In genomic region chr3:22175899-22176298, GRCh38 we compare ENCODE assay signal across 16 cellular contexts.
DNase-seq lines count a peak whose midpoint lies in the region; ATAC-seq and TF ChIP-seq lines count a peak whose summit lies in the region.
"Had no signal": no experiment of that assay in that cellular context is flagged by ENCODE, and none has a peak within 500 bp of the region (broad histone marks: within the 10 kb centered on the region; RNA-seq: fewer than 3 reads in every experiment).

No MANE protein-coding gene starts in this region.

- H3K27ac Mint-ChIP-seq in MCF 10A (ENCODE audit: low read depth, unreplicated experiment) (no peak overlapping the region), type B pancreatic cell (no peak overlapping the region)

- BruUV-seq in MCF 10A (replicated peaks; lab: Mats Ljungman, UMichigan) (no TSS peak), Panc1 (replicated peaks; lab: Mats Ljungman, UMichigan) (no TSS peak)

- H3K9me3 Mint-ChIP-seq in MCF 10A (ENCODE audit: unreplicated experiment) (no peaks in the 10 kb centered on the region), type B pancreatic cell (no peaks in the 10 kb centered on the region)

- H3K4me3 Mint-ChIP-seq in MCF 10A (ENCODE audit: unreplicated experiment) (no peak overlapping the region), type B pancreatic cell (no peak overlapping the region)

- intact Hi-C loops in MCF 10A (cut with micrococcal nuclease) (loop anchor here (1.0 kb wide), 4 partner anchors 388 to 784 kb away; no protein-coding TSS in a partner anchor), breast epithelium (cut with DNase I; ENCODE audit: low total_unique reads) (no loop called here), Panc1 (cut with micrococcal nuclease; ENCODE audit: unreplicated experiment) (loop anchor here (10.0 kb wide), 1 partner anchor 379 kb away; no protein-coding TSS in a partner anchor)

- peak; percentile 7 for DNase-seq in MCF 10A (ENCODE audit: unreplicated experiment)
- DNase-seq in breast epithelium (ENCODE audit: low spot score in 2 of 2): no peak
- DNase-seq in Panc1 (ENCODE audit: low read depth, low spot score): peak; percentile 2
- no peak for DNase-seq in fibroblast of mammary gland (ENCODE audit: low read depth)
- DNase-seq in type B pancreatic cell (ENCODE audit: extremely low spot score, unreplicated experiment): no peak
- DNase-seq in NCI-H2227 treated with DMSO at 0.1 percent for 48 hours (lab: John Stamatoyannopoulos, UW): no peak
- DNase-seq in effector memory CD4-positive, alpha-beta T cell: no peak
- no peak for DNase-seq in SIG-M5 (lab: John Stamatoyannopoulos, UW)
- DNase-seq: activated T-cell treated with anti-CD3 and anti-CD28 coated beads, Interleukin-2, amount 50 U/mL, for 1 hour; adrenal gland; DND-41; islet precursor cell; NCI-H2081 had no signal

- H3K4me1 Mint-ChIP-seq in MCF 10A (ENCODE audit: insufficient read depth, unreplicated experiment) (peaks cover 5% of the 10 kb centered on the region), type B pancreatic cell (ENCODE audit: unreplicated experiment) (no peaks in the 10 kb centered on the region)

- H3K27me3 Mint-ChIP-seq in MCF 10A (ENCODE audit: insufficient read depth, unreplicated experiment) (no peaks in the 10 kb centered on the region), type B pancreatic cell (no peaks in the 10 kb centered on the region)

- H3K27me3 ChIP-seq in breast epithelium: no peaks in the 10 kb centered on the region
- H3K27me3 ChIP-seq in Panc1 (ENCODE audit: control insufficient read depth, insufficient read depth, low read length): no peaks in the 10 kb centered on the region
- no peaks in the 10 kb centered on the region for H3K27me3 ChIP-seq in effector memory CD4-positive, alpha-beta T cell (replicated peaks; ENCODE audit: control insufficient read depth, insufficient read depth, low read length, poor library complexity, severe bottlenecking)
- H3K27me3 ChIP-seq: adrenal gland, tibial nerve had no signal

- TF ChIP-seq POLR2A in breast epithelium (IDR thresholded peaks at IDR 0.05): no peak

- ATAC-seq in Panc1: no peak

- CTCF ChIA-PET in MCF 10A (lab: Yijun Ruan, JAX) (interaction anchor here (0.6 to 3.5 kb wide), 19 partner anchors 9 to 987 kb away, joined by 3 to 34 read pairs (median 3); no protein-coding TSS in a partner anchor), Panc1 (lab: Charles Lee) (no interaction called here)

- no peak overlapping the region for H3K27ac ChIP-seq in breast epithelium
- no peak overlapping the region for H3K27ac ChIP-seq in Panc1 (ENCODE audit: low read length)
- H3K27ac ChIP-seq in effector memory CD4-positive, alpha-beta T cell (ENCODE audit: insufficient read depth, low read length, poor library complexity, severe bottlenecking): no peak overlapping the region
- H3K27ac ChIP-seq: adrenal gland, KMS-11, prostate gland, tibial nerve had no signal

- H3K36me3 Mint-ChIP-seq in MCF 10A (ENCODE audit: insufficient read depth, unreplicated experiment) (no peaks in the 10 kb centered on the region), type B pancreatic cell (no peaks in the 10 kb centered on the region)

- H3K36me3 ChIP-seq in breast epithelium (no peaks in the 10 kb centered on the region), Panc1 (ENCODE audit: control insufficient read depth, insufficient read depth, low read length) (no peaks in the 10 kb centered on the region)
- H3K36me3 ChIP-seq in effector memory CD4-positive, alpha-beta T cell (ENCODE audit: control insufficient read depth, insufficient read depth, low read length): no peaks in the 10 kb centered on the region
- H3K36me3 ChIP-seq: adrenal gland, prostate gland, tibial nerve had no signal

- in situ Hi-C loops in Panc1 (cut with HindIII; ENCODE audit: low pct_unique_long_range_greater_than_20kb, low sequenced_read_pairs): no loop called here

- POLR2A ChIA-PET in MCF 10A (lab: Yijun Ruan, JAX): interaction anchor here (0.6 to 1.0 kb wide), 2 partner anchors 511 to 1493 kb away, joined by 3 to 4 read pairs; no protein-coding TSS in a partner anchor
- POLR2A ChIA-PET in Panc1 (lab: Charles Lee): no interaction called here

- H3K4me3 ChIP-seq in breast epithelium (no peak overlapping the region), Panc1 (ENCODE audit: low read depth in 2 of 2, low read length in 2 of 2) (no peak overlapping the region), fibroblast of mammary gland (ENCODE audit: control insufficient read depth, low read depth, low read length) (no peak overlapping the region)
- H3K4me3 ChIP-seq in effector memory CD4-positive, alpha-beta T cell (ENCODE audit: insufficient read depth, low read depth, low read length, poor library complexity, severe bottlenecking): no peak overlapping the region
- H3K4me3 ChIP-seq: adrenal gland, prostate gland, tibial nerve had no signal

- TF ChIP-seq CTCF in MCF 10A (IDR thresholded peaks at IDR 0.05; ENCODE audit: unreplicated experiment) (peak; percentile 33), breast epithelium (IDR thresholded peaks at IDR 0.05) (no peak), Panc1 (IDR thresholded peaks at IDR 0.05) (no peak; the same call in 1 of the 2 replicates), fibroblast of mammary gland (conservative IDR thresholded peaks at IDR 0.05; ENCODE audit: control insufficient read depth, insufficient read depth, low read depth, low read length) (peak; percentile 14), type B pancreatic cell (conservative IDR thresholded peaks at IDR 0.05) (peak; percentile 53)

- no peaks in the 10 kb centered on the region for H3K4me1 ChIP-seq in breast epithelium
- no peaks in the 10 kb centered on the region for H3K4me1 ChIP-seq in Panc1 (ENCODE audit: control insufficient read depth, insufficient read depth, low read length)
- no peaks in the 10 kb centered on the region for H3K4me1 ChIP-seq in effector memory CD4-positive, alpha-beta T cell (ENCODE audit: control insufficient read depth, insufficient read depth, low read length, poor library complexity, severe bottlenecking)
- H3K4me1 ChIP-seq: adrenal gland, prostate gland, tibial nerve had no signal

- H3K9me3 ChIP-seq in breast epithelium: no peaks in the 10 kb centered on the region
- H3K9me3 ChIP-seq in Panc1 (ENCODE audit: control insufficient read depth, insufficient read depth, low read depth, low read length): no peaks in the 10 kb centered on the region
- no peaks in the 10 kb centered on the region for H3K9me3 ChIP-seq in effector memory CD4-positive, alpha-beta T cell (ENCODE audit: control insufficient read depth, low read length)
- H3K9me3 ChIP-seq: adrenal gland, prostate gland, tibial nerve had no signal

Comparison
In these comparisons a context has a peak if more than half of its experiments do, and no peak if none do; other contexts are left out.
1. DNase-seq: peak in MCF 10A (single experiment) and Panc1 (single experiment); none in breast epithelium (0 of 2), fibroblast of mammary gland (single experiment), type B pancreatic cell (single experiment), NCI-H2227 treated with DMSO at 0.1 percent for 48 hours (single experiment), effector memory CD4-positive, alpha-beta T cell (0 of 3) and SIG-M5 (single experiment).
2. CTCF ChIP-seq: peak in MCF 10A (single experiment), fibroblast of mammary gland (single experiment) and type B pancreatic cell (single experiment); none in breast epithelium (0 of 3) and Panc1 (single experiment).